In the genomic region with DNA sequence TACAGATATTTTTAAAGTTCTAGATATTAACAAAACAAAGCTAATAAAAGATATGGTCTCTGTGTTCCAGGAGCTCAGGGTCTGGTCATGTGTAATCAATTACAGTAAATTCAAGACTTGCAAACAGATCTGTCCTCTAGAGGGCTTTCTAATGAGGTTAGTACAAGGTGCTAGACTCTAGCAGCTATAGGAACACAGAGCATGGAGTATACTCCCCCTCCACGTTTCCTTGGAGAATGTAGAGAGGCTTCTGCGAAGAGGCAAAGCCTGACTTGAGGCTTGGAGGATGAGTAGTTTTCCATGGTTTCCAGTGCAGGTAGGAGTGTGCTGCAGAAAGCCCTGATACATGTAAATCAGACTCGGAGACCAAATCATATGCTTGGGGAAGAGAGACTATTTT, we compare ENCODE assay signal across 13 cellular contexts. TPM values are rescaled to one million over a fixed set of nuclear protein-coding genes. Genes with fewer than 3 reads are reported as not detected.
DNase-seq lines count a peak whose midpoint lies in the region; ATAC-seq, FAIRE-seq and TF ChIP-seq lines count a peak whose summit lies in the region.
"Had no signal": no experiment of that assay in that cellular context is flagged by ENCODE, and none has a peak within 500 bp of the region (broad histone marks: within the 10 kb centered on the region; RNA-seq: fewer than 3 reads in every experiment).

No MANE protein-coding gene starts in this region.

- no peaks in the 10 kb centered on the region for H3K36me3 ChIP-seq in Karpas-422 (ENCODE audit: insufficient read depth, low read length)
- H3K36me3 ChIP-seq: esophagus squamous epithelium had no signal

- H3K27ac ChIP-seq in Karpas-422 (ENCODE audit: low read length), result no peak overlapping the region
- H3K27ac ChIP-seq: body of pancreas, esophagus squamous epithelium had no signal

- FAIRE-seq in GM12891 (lab: Jason Lieb, UNC), result no peak
- FAIRE-seq: kidney, TTC549 had no signal

- H3K27me3 ChIP-seq in Karpas-422 (ENCODE audit: low read length), result no peaks in the 10 kb centered on the region
- H3K27me3 ChIP-seq: body of pancreas, esophagus squamous epithelium had no signal

- no peaks in the 10 kb centered on the region for H3K79me2 ChIP-seq in Karpas-422 (ENCODE audit: low read length)

- H2AFZ ChIP-seq in Karpas-422 (ENCODE audit: low read length), result no peak overlapping the region; the same call in 1 of the 2 replicates

- ATAC-seq in left lobe of liver, result peak; percentile 62
- ATAC-seq in GM18858 (IDR thresholded peaks at IDR 0.05; ENCODE audit: unreplicated experiment), result no peak
- ATAC-seq: activated T-cell treated with anti-CD3 and anti-CD28 coated beads, Interleukin-2, amount 50 U/mL, for 72 hours; body of pancreas had no signal

- TF ChIP-seq CTCF in astrocyte of the spinal cord (IDR thresholded peaks at IDR 0.05; ENCODE audit: low read depth, low read length), result peak; percentile 22

- no peak overlapping the region for H3K9ac ChIP-seq in Karpas-422 (ENCODE audit: low read length)

- no peaks in the 10 kb centered on the region for H3K9me3 ChIP-seq in Karpas-422 (ENCODE audit: low read length)
- H3K9me3 ChIP-seq: body of pancreas, esophagus squamous epithelium had no signal

- peak; percentile 36 for DNase-seq in ELR (ENCODE audit: low read depth)
- peak; percentile 67 for DNase-seq in Karpas-422
- no peak for DNase-seq in astrocyte of the spinal cord (ENCODE audit: low read depth, low spot score)
- DNase-seq in left lobe of liver (ENCODE audit: low spot score), result no peak
- no peak for DNase-seq in NCI-H187 treated with DMSO at 0.1 percent for 48 hours (lab: John Stamatoyannopoulos, UW)
- no peak for DNase-seq in GM12891 (ENCODE audit: insufficient read length, low spot score)
- DNase-seq: activated T-cell treated with anti-CD3 and anti-CD28 coated beads, Interleukin-2, amount 50 U/mL, for 72 hours; body of pancreas; esophagus squamous epithelium; kidney; NCI-H1436 had no signal

- H3K4me1 ChIP-seq in Karpas-422 (ENCODE audit: low read length), result no peaks in the 10 kb centered on the region
- H3K4me1 ChIP-seq: esophagus squamous epithelium had no signal

- no peaks in the 10 kb centered on the region for H4K20me1 ChIP-seq in Karpas-422 (ENCODE audit: insufficient read depth, low read depth, low read length)

- H3K9me2 ChIP-seq in Karpas-422 (replicated peaks; ENCODE audit: insufficient read depth, low read length), result no peaks in the 10 kb centered on the region

- no peak overlapping the region for H3K4me2 ChIP-seq in Karpas-422 (ENCODE audit: low read depth, low read length, poor library complexity, severe bottlenecking)

- TF ChIP-seq POLR2A in GM12891 (IDR thresholded peaks at IDR 0.05; ENCODE audit: low read depth, low read length), result no peak

- in situ Hi-C loops in astrocyte of the spinal cord (cut with HindIII; ENCODE audit: low sequenced_read_pairs), result no loop called here

- H3K4me3 ChIP-seq in Karpas-422 (ENCODE audit: low read length), result no peak overlapping the region
- no peak overlapping the region for H3K4me3 ChIP-seq in astrocyte of the spinal cord (ENCODE audit: low read depth, low read length)
- H3K4me3 ChIP-seq: body of pancreas, esophagus squamous epithelium had no signal

TF ChIP-seq in GM12891, 5 proteins besides CTCF, POLR2A, EP300 and RAD21:
- no peak for TF ChIP-seq SPI1 (IDR thresholded peaks at IDR 0.05; ENCODE audit: low read depth, low read length)
- no peak for TF ChIP-seq PAX5 (IDR thresholded peaks at IDR 0.05; ENCODE audit: insufficient read depth, low read length, severe bottlenecking)
- no peak for TF ChIP-seq TAF1 (IDR thresholded peaks at IDR 0.05; ENCODE audit: low read depth, low read length)
- TF ChIP-seq POLR2AphosphoS5 (IDR thresholded peaks at IDR 0.05; ENCODE audit: low read depth, low read length), result no peak
- TF ChIP-seq POU2F2 (IDR thresholded peaks at IDR 0.05; ENCODE audit: low read depth, low read length), result no peak

RNA-seq across cellular contexts. Expression of a gene that starts 32.7 kb away (rescaled TPM):
- total RNA-seq in Karpas-422 (2014; rRNA removed; shearing (Covaris generic); ENCODE audit: low replicate concordance), result 86.5 and 92.6 TPM in 2 replicates
- 49.0 TPM for total RNA-seq in left lobe of liver
- polyA plus RNA-seq in GM12891 (2012; ENCODE audit: low read depth, missing spikeins), result 18.2 TPM

Comparison
In these comparisons a context has a peak if more than half of its experiments do, and no peak if none do; other contexts are left out.
1. DNase-seq: peak in ELR (single experiment) and Karpas-422 (single experiment); none in astrocyte of the spinal cord (single experiment), left lobe of liver (single experiment), NCI-H187 treated with DMSO at 0.1 percent for 48 hours (single experiment) and GM12891 (single experiment).